ENCODE assay signal across 16 cellular contexts in genomic region chr2:17162721-17163120, GRCh38.
DNase-seq lines count a peak whose midpoint lies in the region; ATAC-seq and TF ChIP-seq lines count a peak whose summit lies in the region.
"Had no signal": no experiment of that assay in that cellular context is flagged by ENCODE, and none has a peak within 500 bp of the region (broad histone marks: within the 10 kb centered on the region; RNA-seq: fewer than 3 reads in every experiment).

No MANE protein-coding gene starts in this region.

- H3K4me1 ChIP-seq in Karpas-422 (ENCODE audit: low read length) = peaks cover 19% of the 10 kb centered on the region
- H3K4me1 ChIP-seq: HAP-1 had no signal

- H3K27me3 ChIP-seq in Karpas-422 (ENCODE audit: low read length) = no peaks in the 10 kb centered on the region

- no peaks in the 10 kb centered on the region for H4K20me1 ChIP-seq in Karpas-422 (ENCODE audit: insufficient read depth, low read depth, low read length)

- H3K4me3 ChIP-seq in choroid plexus epithelial cell (ENCODE audit: low read depth, low read length) (no peak overlapping the region), Karpas-422 (ENCODE audit: low read length) (no peak overlapping the region)
- H3K4me3 ChIP-seq: HAP-1, PC-9, SK-N-MC had no signal

- no peak for ATAC-seq in GM21529 (IDR thresholded peaks at IDR 0.05; ENCODE audit: unreplicated experiment)

- TF ChIP-seq CTCF in choroid plexus epithelial cell (conservative IDR thresholded peaks at IDR 0.05; ENCODE audit: low read depth, low read length) = no peak

- H2AFZ ChIP-seq in Karpas-422 (ENCODE audit: low read length) = no peak overlapping the region
- H2AFZ ChIP-seq: PC-9 had no signal

- no peaks in the 10 kb centered on the region for H3K36me3 ChIP-seq in Karpas-422 (ENCODE audit: insufficient read depth, low read length)
- H3K36me3 ChIP-seq: HAP-1 had no signal

- DNase-seq in DMS153 (lab: John Stamatoyannopoulos, UW) (peak; percentile 35), NCI-H1105 treated with DMSO at 0.1 percent for 48 hours (lab: John Stamatoyannopoulos, UW) (peak; percentile 21), NCI-H69 (lab: John Stamatoyannopoulos, UW) (peak; percentile 76), choroid plexus epithelial cell (ENCODE audit: low read depth) (peak; percentile 61), HPDE6-E6E7 (ENCODE audit: extremely low spot score) (no peak), NCI-H1417 (lab: John Stamatoyannopoulos, UW) (no peak), Karpas-422 (no peak)
- DNase-seq: C1 segment of cervical spinal cord, DMS79, NCI-H187, NCI-H524 treated with DMSO at 0.1 percent for 48 hours, PC-9 had no signal

- no peak overlapping the region for H3K9ac ChIP-seq in Karpas-422 (ENCODE audit: low read length)

- H3K9me2 ChIP-seq in Karpas-422 (replicated peaks; ENCODE audit: insufficient read depth, low read length) = no peaks in the 10 kb centered on the region

- H3K9me3 ChIP-seq in Karpas-422 (ENCODE audit: low read length) = no peaks in the 10 kb centered on the region
- H3K9me3 ChIP-seq: HAP-1 had no signal

- no peaks in the 10 kb centered on the region for H3K79me2 ChIP-seq in Karpas-422 (ENCODE audit: low read length)

- H3K27ac ChIP-seq in Karpas-422 (ENCODE audit: low read length) = no peak overlapping the region
- H3K27ac ChIP-seq: HL-60, PC-9, SK-N-MC had no signal

- no peak overlapping the region for H3K4me2 ChIP-seq in Karpas-422 (ENCODE audit: low read depth, low read length, poor library complexity, severe bottlenecking)
- H3K4me2 ChIP-seq: PC-9 had no signal

Comparison
In these comparisons a context has a peak if more than half of its experiments do, and no peak if none do; other contexts are left out.
1. DNase-seq: peak in DMS153 (single experiment), NCI-H1105 treated with DMSO at 0.1 percent for 48 hours (single experiment), NCI-H69 (single experiment) and choroid plexus epithelial cell (single experiment); none in HPDE6-E6E7 (single experiment), NCI-H1417 (0 of 3) and Karpas-422 (single experiment).